31 cellular contexts compared by ENCODE assay signal in genomic region chr1:77253211-77253610, GRCh38. TPM values are rescaled to one million over a fixed set of nuclear protein-coding genes. Genes with fewer than 3 reads are reported as not detected.
"Had no signal": no experiment of that assay in that cellular context is flagged by ENCODE, and none has a peak within 500 bp of the region (broad histone marks: within the 10 kb centered on the region; RNA-seq: fewer than 3 reads in every experiment).

No MANE protein-coding gene starts in this region.

- H3K4me1 ChIP-seq: adrenal gland, body of pancreas, breast epithelium had no signal

- H3K4me3 ChIP-seq: adrenal gland, body of pancreas, breast epithelium, MG63, PC-9 had no signal

- H3K36me3 ChIP-seq: adrenal gland, breast epithelium, MG63 had no signal

- H3K27ac ChIP-seq: adrenal gland, body of pancreas, breast epithelium, PC-9 had no signal

- DNase-seq: activated CD4-positive, alpha-beta T cell treated with anti-CD3 and anti-CD28 coated beads for 36 hours; activated CD4-positive, alpha-beta T cell treated with anti-CD3 and anti-CD28 coated beads, Interleukin-2, amount 10 ng/mL, durations not matched to agents 7 days and 5 days; activated CD4-positive, alpha-beta T cell treated with anti-CD3 and anti-CD28 coated beads, Interleukin-2, amount 50 U/mL, for 48 hours; activated CD8-positive, alpha-beta memory T cell treated with anti-CD3 and anti-CD28 coated beads, Interleukin-2, amount 50 U/mL, for 4 hours; activated gamma-delta T cell treated with Interleukin-2 at 50 U/mL for 16 hours; activated naive CD4-positive, alpha-beta T cell treated with anti-CD3 and anti-CD28 coated beads for 36 hours; activated T-cell treated with anti-CD3 and anti-CD28 coated beads for 4 hours; activated T-cell treated with anti-CD3 and anti-CD28 coated beads, Interleukin-2, amount 50 U/mL, for 4 hours; adrenal gland; body of pancreas; Kasumi-1; KG1; MG63; NCI-H1048; NCI-H1105 treated with DMSO at 0.1 percent for 48 hours; NCI-H1436; NCI-H1694; NCI-H2029; NCI-H2171; NCI-H510A; NCI-H526; NCI-H748 treated with DMSO at 0.1 percent for 48 hours; NK-92 treated with Interleukin-12 subunit alpha and Interleukin-12 subunit beta, amount 100 ng/mL, for 24 hours; PC-9; Right ventricle myocardium superior; SW 1271; T-helper 1 cell; T-helper 2 cell; T-helper 9 cell had no signal

- H3K27me3 ChIP-seq: adrenal gland, body of pancreas, breast epithelium, MG63 had no signal

RNA-seq across cellular contexts. Expression of gene AK5, which starts 28.6 kb away (rescaled TPM):
- total RNA-seq: activated T-helper 1 cell treated with anti-CD3 and anti-CD28 coated beads, Interleukin-12 subunit alpha, Interleukin-12 subunit beta, Interleukin-2, Interleukin-4 antibody, amounts not matched to agents 30 ng/mL and 10 ng/mL and 1 ng/mL, durations not matched to agents 14 hours and 24 hours and 36 hours; body of pancreas had no signal
